ENCODE assay signal across 8 cellular contexts in genomic region chrX:130165181-130165702, GRCh38. TPM values are rescaled to one million over a fixed set of nuclear protein-coding genes. Genes with fewer than 3 reads are reported as not detected.
DNase-seq lines count a peak whose midpoint lies in the region; ATAC-seq and TF ChIP-seq lines count a peak whose summit lies in the region.

No MANE protein-coding gene starts in this region.

- H3K4ac ChIP-seq in neuronal stem cell (ENCODE audit: low read length): no peak overlapping the region

- no peaks in the 10 kb centered on the region for H3K36me3 ChIP-seq in Peyer's patch
- H3K36me3 ChIP-seq in esophagus (ENCODE audit: control insufficient read depth in 2 of 2, insufficient read depth in 2 of 2, low read length in 1 of 2): no peaks in the 10 kb centered on the region
- peaks cover 0 to 11% of the 10 kb centered on the region in 2 donors for H3K36me3 ChIP-seq in neuronal stem cell (replicated peaks in 1 of 2; ENCODE audit: control insufficient read depth in 2 of 2, insufficient read depth in 2 of 2, low read length in 2 of 2)

- no peak for ATAC-seq in GM21515 (IDR thresholded peaks at IDR 0.05; ENCODE audit: unreplicated experiment)
- no peak for ATAC-seq in GM21576 (IDR thresholded peaks at IDR 0.05; ENCODE audit: unreplicated experiment)

- no peak for TF ChIP-seq POLR2A in Peyer's patch (IDR thresholded peaks at IDR 0.05)

- no peaks in the 10 kb centered on the region for H3K9me3 ChIP-seq in Peyer's patch
- no peaks in the 10 kb centered on the region for H3K9me3 ChIP-seq in esophagus (ENCODE audit: control insufficient read depth in 2 of 2, insufficient read depth in 1 of 2, low read depth in 1 of 2, low read length in 1 of 2)
- no peaks in the 10 kb centered on the region for H3K9me3 ChIP-seq in neuronal stem cell (replicated peaks in 1 of 2; ENCODE audit: control insufficient read depth in 2 of 2, insufficient read depth in 1 of 2, low read depth in 1 of 2, low read length in 2 of 2)

- H3K79me1 ChIP-seq in neuronal stem cell (ENCODE audit: low read depth, low read length): no peaks in the 10 kb centered on the region

- H2BK12ac ChIP-seq in neuronal stem cell (ENCODE audit: low read length): no peak overlapping the region

- peak; percentile 7 for DNase-seq in NCI-H345 (lab: John Stamatoyannopoulos, UW)
- DNase-seq in NCI-H345 treated with DMSO at 0.1 percent for 48 hours (lab: John Stamatoyannopoulos, UW; ENCODE audit: unreplicated experiment): no peak
- no peak for DNase-seq in Peyer's patch
- no peak for DNase-seq in neuronal stem cell (ENCODE audit: low spot score)
- DNase-seq in cerebellar cortex (ENCODE audit: low spot score): no peak

- no peak overlapping the region for H2BK120ac ChIP-seq in neuronal stem cell (ENCODE audit: low read depth, low read length)

- WGBS in esophagus, 2 donors: 1 to 20% methylated on average over 24 to 32 of the region's 32 CpGs
- WGBS in neuronal stem cell (ENCODE audit: extremely low coverage in 2 of 2, insufficient read length in 2 of 2, insufficient replicate concordance in 1 of 2), 2 donors: no CpG with 5 or more reads among the region's 32 CpGs

- no peaks in the 10 kb centered on the region for H3K4me1 ChIP-seq in Peyer's patch
- H3K4me1 ChIP-seq in esophagus (ENCODE audit: control insufficient read depth in 2 of 2, insufficient read depth in 2 of 2, low read length in 1 of 2): no peaks in the 10 kb centered on the region
- H3K4me1 ChIP-seq in neuronal stem cell (ENCODE audit: control insufficient read depth in 2 of 2, insufficient read depth in 1 of 2, low read depth in 1 of 2, low read length in 2 of 2): peaks cover 4 to 5% of the 10 kb centered on the region in 2 donors

- H3K18ac ChIP-seq in neuronal stem cell (ENCODE audit: low read length): no peak overlapping the region

- H3K4me3 ChIP-seq in Peyer's patch: peak overlapping the region; percentile 50 to 71 (median 61)
- H3K4me3 ChIP-seq in esophagus (ENCODE audit: low read depth in 1 of 2, low read length in 2 of 2): peak overlapping the region; percentile 53 to 79
- peak overlapping the region; percentile 71 to 97 for H3K4me3 ChIP-seq in neuronal stem cell (ENCODE audit: low read length in 2 of 2)

- TF ChIP-seq CTCF in Peyer's patch (IDR thresholded peaks at IDR 0.05): no peak

- peak overlapping the region; percentile 5 for H2BK5ac ChIP-seq in neuronal stem cell (ENCODE audit: low read length)

- H3K4me2 ChIP-seq in neuronal stem cell (ENCODE audit: insufficient read depth, low read length, poor library complexity, severe bottlenecking): peak overlapping the region; percentile 26

- no peak overlapping the region for H2AK5ac ChIP-seq in neuronal stem cell (ENCODE audit: low read depth, low read length)

- H3K23ac ChIP-seq in neuronal stem cell (ENCODE audit: low read depth, low read length, poor library complexity): no peak overlapping the region

- H3K27ac ChIP-seq in Peyer's patch (peak overlapping the region; percentile 76 to 93 (median 87)), esophagus (ENCODE audit: low read depth in 2 of 2, low read length in 1 of 2) (peak overlapping the region; percentile 75 to 86), neuronal stem cell (replicated peaks; ENCODE audit: low read length) (peak overlapping the region; percentile 85)

- no peak overlapping the region for H4K91ac ChIP-seq in neuronal stem cell (ENCODE audit: low read depth, low read length, poor library complexity)

- peak overlapping the region; percentile 77 for H2AFZ ChIP-seq in neuronal stem cell (ENCODE audit: low read length)

- no peak overlapping the region for H3K14ac ChIP-seq in neuronal stem cell (ENCODE audit: low read length)

- no peak overlapping the region for H4K8ac ChIP-seq in neuronal stem cell (ENCODE audit: low read depth, low read length)

- peak overlapping the region; percentile 83 for H3K9ac ChIP-seq in neuronal stem cell (ENCODE audit: low read depth, low read length, poor library complexity)

- H3K27me3 ChIP-seq in Peyer's patch (no peaks in the 10 kb centered on the region), esophagus (ENCODE audit: control insufficient read depth in 1 of 2, insufficient read depth in 2 of 2, low read length in 2 of 2) (no peaks in the 10 kb centered on the region), neuronal stem cell (ENCODE audit: control insufficient read depth in 3 of 3, insufficient read depth in 3 of 3, low read depth in 1 of 3, low read length in 3 of 3) (no peaks in the 10 kb centered on the region)

- H2BK15ac ChIP-seq in neuronal stem cell (ENCODE audit: low read length): no peak overlapping the region

RNA-seq across cellular contexts. Expression of gene AIFM1, which starts 0.4 kb away (rescaled TPM):
- 10 to 100 TPM; 16.5 to 44.9 (median 37.4) TPM for total RNA-seq in Peyer's patch
- 10 to 100 TPM; 16.3 to 22.4 TPM for polyA plus RNA-seq in esophagus
- polyA plus RNA-seq in neuronal stem cell (2013, experiment 1 of 2): 29.1 TPM
- 28.9 TPM for polyA plus RNA-seq in neuronal stem cell (2013, experiment 2 of 2)

RNA-seq across cellular contexts. Expression of gene RAB33A, which starts 6.5 kb away (rescaled TPM):
- total RNA-seq in Peyer's patch: 1 to 10 TPM in 1 of 4 donors, under 1 TPM in 2, not detected in 1; 0.67 to 1.3 (median 0.88) TPM
- under 1 TPM in 1 of 2 donors, not detected in 1; 0.46 TPM for polyA plus RNA-seq in esophagus
- polyA plus RNA-seq in neuronal stem cell (2013, experiment 1 of 2): 8.7 TPM
- polyA plus RNA-seq in neuronal stem cell (2013, experiment 2 of 2): 8.7 TPM

RNA-seq across cellular contexts. Expression of gene ELF4, which starts 54.9 kb away (rescaled TPM):
- total RNA-seq in Peyer's patch: 10 to 100 TPM; 17.3 to 47.3 (median 43.7) TPM
- 1 to 10 TPM; 3.7 to 6.7 TPM for polyA plus RNA-seq in esophagus
- 0.06 TPM for polyA plus RNA-seq in neuronal stem cell (2013, experiment 1 of 2)
- polyA plus RNA-seq in neuronal stem cell (2013, experiment 2 of 2): 0.08 TPM
